24 cellular contexts compared by ENCODE assay signal in the genomic region with DNA sequence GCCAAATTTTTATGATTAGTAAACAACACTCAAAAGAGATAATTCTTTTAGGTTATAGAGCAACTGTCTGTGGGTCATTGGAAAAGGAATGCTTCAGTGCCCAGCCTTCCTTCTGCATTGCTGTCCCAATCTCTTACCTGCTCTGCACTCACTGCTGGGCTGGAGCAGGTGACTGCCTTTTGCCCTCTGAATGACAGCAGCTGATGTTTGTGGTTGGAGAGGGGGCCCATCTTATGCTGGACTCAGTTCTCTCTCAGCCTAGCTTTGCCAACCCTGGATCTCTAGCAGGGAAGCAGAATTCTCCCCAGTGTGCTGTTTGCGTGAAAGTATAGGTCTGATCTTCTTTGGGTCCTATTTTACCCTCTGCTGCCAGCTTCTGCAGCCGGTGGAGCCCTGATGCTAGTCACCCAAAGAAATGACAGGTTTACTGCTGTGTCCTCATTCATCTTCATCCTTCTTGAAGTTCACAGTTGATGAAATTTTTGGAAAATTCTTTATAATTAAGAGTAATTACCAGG.
"Had no signal": no experiment of that assay in that cellular context is flagged by ENCODE, and none has a peak within 500 bp of the region (broad histone marks: within the 10 kb centered on the region; RNA-seq: fewer than 3 reads in every experiment).

No MANE protein-coding gene starts in this region.

- H3K27me3 Mint-ChIP-seq: progenitor cell of endocrine pancreas had no signal

- H3K4me3 ChIP-seq: coronary artery, lung, right atrium auricular region, skin epidermis had no signal

- DNase-seq: activated CD4-positive, alpha-beta T cell treated with anti-CD3 and anti-CD28 coated beads, Interleukin-2, amount 50 U/mL, for 1 hour; activated CD4-positive, CD25-positive, alpha-beta regulatory T cell treated with anti-CD3 and anti-CD28 coated beads, Interleukin-2, amount 50 U/mL, for 72 hours; activated CD8-positive, alpha-beta memory T cell treated with anti-CD3 and anti-CD28 coated beads, Interleukin-2, amount 50 U/mL, for 48 hours; activated effector memory CD4-positive, alpha-beta T cell treated with Interleukin-2 at 50 U/mL for 16 hours; activated naive CD4-positive, alpha-beta T cell treated with anti-CD3 and anti-CD28 coated beads, Interleukin-2, amount 50 U/mL, for 16 hours; activated T-cell treated with anti-CD3 and anti-CD28 coated beads, Interleukin-2, amount 50 U/mL, for 48 hours; aorta; brain microvascular endothelial cell; central memory CD4-positive, alpha-beta T cell; erythroblast; foreskin melanocyte; hypothalamus; islet precursor cell; left colon; midbrain; stimulated activated CD4-positive, alpha-beta T cell treated with anti-CD3 and anti-CD28 coated beads, Interleukin-15, amount 100 ng/mL, for 24 hours; stimulated activated CD4-positive, alpha-beta T cell treated with anti-CD3 and anti-CD28 coated beads, Interleukin-4, amount 100 ng/mL, for 1 hour had no signal

- H3K27ac ChIP-seq: brain microvascular endothelial cell, coronary artery, right atrium auricular region had no signal

- ATAC-seq: left colon had no signal

- H3K9me3 ChIP-seq: right atrium auricular region had no signal

- H3K27me3 ChIP-seq: brain microvascular endothelial cell, right atrium auricular region had no signal

- FAIRE-seq: endometrium, urothelium cell line had no signal

- H3K36me3 ChIP-seq: brain microvascular endothelial cell, right atrium auricular region had no signal

- H3K27ac Mint-ChIP-seq: progenitor cell of endocrine pancreas had no signal
